8 cellular contexts compared by ENCODE assay signal in genomic region chr5:147223951-147224791, GRCh38. TPM values are rescaled to one million over a fixed set of nuclear protein-coding genes. Genes with fewer than 3 reads are reported as not detected.
DNase-seq lines count a peak whose midpoint lies in the region; ATAC-seq and TF ChIP-seq lines count a peak whose summit lies in the region.

No MANE protein-coding gene starts in this region.

- H3K27me3 ChIP-seq in BJ (ENCODE audit: control insufficient read depth, insufficient read depth, low read length) (no peaks in the 10 kb centered on the region), upper lobe of left lung (no peaks in the 10 kb centered on the region)

- H3K4me1 ChIP-seq in upper lobe of left lung, result no peaks in the 10 kb centered on the region

- ATAC-seq in GM18907 (IDR thresholded peaks at IDR 0.05; ENCODE audit: unreplicated experiment) (peak; percentile 74), upper lobe of left lung (ENCODE audit: low FRiP score in 2 of 2) (peak in 1 of 2 donors; percentile 82), GM21528 (IDR thresholded peaks at IDR 0.05; ENCODE audit: low FRiP score, unreplicated experiment) (no peak)

- H3K36me3 ChIP-seq in BJ (ENCODE audit: control insufficient read depth, insufficient read depth, low read length), result no peaks in the 10 kb centered on the region
- no peaks in the 10 kb centered on the region for H3K36me3 ChIP-seq in upper lobe of left lung

- peak; percentile 3 for DNase-seq in BJ (ENCODE audit: low read depth)
- DNase-seq in NCI-H1105 treated with DMSO at 0.1 percent for 48 hours (lab: John Stamatoyannopoulos, UW), result peak; percentile 49
- DNase-seq in amniotic stem cell (lab: John Stamatoyannopoulos, UW), result peak; percentile 49
- DNase-seq in iPS-NIHi11 (ENCODE audit: low spot score), result peak; percentile 53
- DNase-seq in upper lobe of left lung, result no peak
- no peak for DNase-seq in cortex of kidney (lab: John Stamatoyannopoulos, UW)

- no peak overlapping the region for H3K4me3 ChIP-seq in BJ (ENCODE audit: low read depth, low read length)
- H3K4me3 ChIP-seq in upper lobe of left lung, result no peak overlapping the region

- no peak for TF ChIP-seq EP300 in upper lobe of left lung (IDR thresholded peaks at IDR 0.05)

- 68 to 79% methylated on average over 3 of the region's 3 CpGs for WGBS in upper lobe of left lung, 2 donors

- POLR2A ChIA-PET in BJ (lab: Charles Lee), result no interaction called here

- CTCF ChIA-PET in BJ (lab: Yijun Ruan, JAX), result interaction anchor here (0.7 to 4.5 kb wide), 25 partner anchors 11 to 599 kb away, joined by 3 to 37 read pairs (median 4); partner anchors contain the start of gene STK32A

- TF ChIP-seq CTCF in BJ (IDR thresholded peaks at IDR 0.05; ENCODE audit: insufficient read depth, low read depth, low read length), result peak; percentile 74
- TF ChIP-seq CTCF in upper lobe of left lung (IDR thresholded peaks at IDR 0.05), result peak in 5 of 6 experiments; percentile 41 to 65 (median 47)

- H3K9me3 ChIP-seq in upper lobe of left lung, result no peaks in the 10 kb centered on the region

- TF ChIP-seq POLR2A in upper lobe of left lung (IDR thresholded peaks at IDR 0.05), result no peak

- no peak overlapping the region for H3K27ac ChIP-seq in upper lobe of left lung

RNA-seq across cellular contexts. Expression of gene STK32A, which starts 10.7 kb away (rescaled TPM):
- 1.1 and 1.2 TPM in 2 replicates for polyA plus RNA-seq in BJ (2011; rRNA removed)
- 0.66 and 1.2 TPM in 2 replicates for polyA minus RNA-seq in BJ (2011; rRNA and poly(A)+ RNA removed)
- total RNA-seq in upper lobe of left lung, result 10 to 100 TPM in 2 of 6 donors, 1 to 10 TPM in 4; 2.7 to 13.3 (median 7.1) TPM

Comparison
In these comparisons a context has a peak if more than half of its experiments do, and no peak if none do; other contexts are left out.
1. DNase-seq: peak in BJ (single experiment), NCI-H1105 treated with DMSO at 0.1 percent for 48 hours (single experiment), amniotic stem cell (single experiment) and iPS-NIHi11 (single experiment); none in upper lobe of left lung (0 of 2) and cortex of kidney (single experiment).